In genomic region chr20:50509923-50510705, GRCh38 we compare ENCODE assay signal across 8 cellular contexts. TPM values are rescaled to one million over a fixed set of nuclear protein-coding genes. Genes with fewer than 3 reads are reported as not detected.
DNase-seq lines count a peak whose midpoint lies in the region; ATAC-seq and TF ChIP-seq lines count a peak whose summit lies in the region.

PTPN1 (plus strand) TSS chr20:50510383; CDS start chr20:50510528, 145 bp downstream.

- intact Hi-C loops in CD14-positive monocyte (cut with micrococcal nuclease), result loop anchor here in 1 of 2 donors (1.0 to 5.0 kb wide), 2 partner anchors 12 to 37 kb away; no protein-coding TSS in a partner anchor

- no peaks in the 10 kb centered on the region for H3K36me3 ChIP-seq in liver (ENCODE audit: control insufficient read depth in 4 of 4, insufficient read depth in 3 of 4, low read depth in 1 of 4, low read length in 3 of 4)

- peaks cover 0 to 5% (median 0%) of the 10 kb centered on the region in 7 donors for H3K9me3 Mint-ChIP-seq in CD14-positive monocyte

- ATAC-seq in GM19395 (IDR thresholded peaks at IDR 0.05; ENCODE audit: unreplicated experiment), result peak; percentile 82
- ATAC-seq in HG03565 (IDR thresholded peaks at IDR 0.05; ENCODE audit: unreplicated experiment), result peak; percentile 79

- WGBS in liver, result under 1% methylated on average over 64 of the region's 64 CpGs

- peaks cover 0 to 7% (median 3%) of the 10 kb centered on the region in 3 donors for H3K27me3 Mint-ChIP-seq in CD14-positive monocyte (ENCODE audit: low read depth in 3 of 3)

- H3K27ac Mint-ChIP-seq in CD14-positive monocyte, result peak within 1 kb of the TSS; percentile 87 to 99 (median 98)

- H3K4me1 ChIP-seq in liver (ENCODE audit: control insufficient read depth in 4 of 4, insufficient read depth in 4 of 4, low read length in 3 of 4), result peaks cover 3 to 28% (median 22%) of the 10 kb centered on the region in 4 donors

- DNase-seq in CD14-positive monocyte (ENCODE audit: low spot score) (peak; percentile 98), NCI-H82 (lab: John Stamatoyannopoulos, UW) (peak; percentile 99), dermis microvascular lymphatic vessel endothelial cell (ENCODE audit: low read depth in 2 of 2) (peak; percentile 97 to 99)
- peak; percentile 99 for DNase-seq in activated CD4-positive, alpha-beta T cell treated with anti-CD3 and anti-CD28 coated beads, Interleukin-2, amount 50 U/mL, for 48 hours
- peak; percentile 98 for DNase-seq in stimulated activated CD4-positive, alpha-beta T cell treated with anti-CD3 and anti-CD28 coated beads, Interleukin-4, amount 100 ng/mL, for 24 hours

- H3K9ac ChIP-seq in liver (ENCODE audit: low read depth in 1 of 2, low read length in 2 of 2), result peak within 1 kb of the TSS; percentile 90

- no peaks in the 10 kb centered on the region for H3K9me3 ChIP-seq in liver (ENCODE audit: control insufficient read depth in 4 of 4, low read length in 3 of 4)

- H3K36me3 Mint-ChIP-seq in CD14-positive monocyte, result peaks cover 10 to 13% of the 10 kb centered on the region in 2 donors

- peaks cover 54% of the 10 kb centered on the region for H3K4me1 Mint-ChIP-seq in CD14-positive monocyte

- H3K27ac ChIP-seq in liver (ENCODE audit: low read depth in 1 of 2, low read length in 2 of 2), result peak within 1 kb of the TSS; percentile 83 to 86

- H3K4me3 ChIP-seq in liver (ENCODE audit: low read depth in 1 of 3, low read length in 3 of 3), result peak within 1 kb of the TSS; percentile 90 to 95 (median 92)

- no peaks in the 10 kb centered on the region for H3K27me3 ChIP-seq in liver (ENCODE audit: control insufficient read depth in 4 of 4, insufficient read depth in 4 of 4, low read length in 3 of 4)

- TF ChIP-seq CTCF in CD14-positive monocyte (IDR thresholded peaks at IDR 0.05) (no peak), liver (IDR thresholded peaks at IDR 0.05; ENCODE audit: low read depth, low read length, missing input control) (peak; percentile 18)

- peak in 1 of 2 donors; percentile 42 for TF ChIP-seq RAD21 in liver (IDR thresholded peaks at IDR 0.05)

- peak within 1 kb of the TSS; percentile 95 to 96 for H3K4me3 Mint-ChIP-seq in CD14-positive monocyte

TF ChIP-seq in liver, 16 proteins besides CTCF, POLR2A, EP300 and RAD21:
- TF ChIP-seq MAX (IDR thresholded peaks at IDR 0.05), result peak; percentile 26
- TF ChIP-seq, protein P1, sequence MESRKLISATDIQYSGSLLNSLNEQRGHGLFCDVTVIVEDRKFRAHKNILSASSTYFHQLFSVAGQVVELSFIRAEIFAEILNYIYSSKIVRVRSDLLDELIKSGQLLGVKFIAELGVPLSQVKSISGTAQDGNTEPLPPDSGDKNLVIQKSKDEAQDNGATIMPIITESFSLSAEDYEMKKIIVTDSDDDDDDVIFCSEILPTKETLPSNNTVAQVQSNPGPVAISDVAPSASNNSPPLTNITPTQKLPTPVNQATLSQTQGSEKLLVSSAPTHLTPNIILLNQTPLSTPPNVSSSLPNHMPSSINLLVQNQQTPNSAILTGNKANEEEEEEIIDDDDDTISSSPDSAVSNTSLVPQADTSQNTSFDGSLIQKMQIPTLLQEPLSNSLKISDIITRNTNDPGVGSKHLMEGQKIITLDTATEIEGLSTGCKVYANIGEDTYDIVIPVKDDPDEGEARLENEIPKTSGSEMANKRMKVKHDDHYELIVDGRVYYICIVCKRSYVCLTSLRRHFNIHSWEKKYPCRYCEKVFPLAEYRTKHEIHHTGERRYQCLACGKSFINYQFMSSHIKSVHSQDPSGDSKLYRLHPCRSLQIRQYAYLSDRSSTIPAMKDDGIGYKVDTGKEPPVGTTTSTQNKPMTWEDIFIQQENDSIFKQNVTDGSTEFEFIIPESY (IDR thresholded peaks at IDR 0.05), result peak; percentile 98
- TF ChIP-seq RXRA (IDR thresholded peaks at IDR 0.05), result no peak
- TF ChIP-seq, protein P2, sequence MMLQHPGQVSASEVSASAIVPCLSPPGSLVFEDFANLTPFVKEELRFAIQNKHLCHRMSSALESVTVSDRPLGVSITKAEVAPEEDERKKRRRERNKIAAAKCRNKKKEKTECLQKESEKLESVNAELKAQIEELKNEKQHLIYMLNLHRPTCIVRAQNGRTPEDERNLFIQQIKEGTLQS (IDR thresholded peaks at IDR 0.05), result no peak
- TF ChIP-seq HNF4A (conservative IDR thresholded peaks at IDR 0.05), result peak in 1 of 2 donors; percentile 4
- TF ChIP-seq SP1 (IDR thresholded peaks at IDR 0.05), result peak; percentile 78
- no peak for TF ChIP-seq NR2F2 (IDR thresholded peaks at IDR 0.05)
- peak; percentile 2 for TF ChIP-seq FOXA2 (IDR thresholded peaks at IDR 0.05)
- TF ChIP-seq, protein P3, sequence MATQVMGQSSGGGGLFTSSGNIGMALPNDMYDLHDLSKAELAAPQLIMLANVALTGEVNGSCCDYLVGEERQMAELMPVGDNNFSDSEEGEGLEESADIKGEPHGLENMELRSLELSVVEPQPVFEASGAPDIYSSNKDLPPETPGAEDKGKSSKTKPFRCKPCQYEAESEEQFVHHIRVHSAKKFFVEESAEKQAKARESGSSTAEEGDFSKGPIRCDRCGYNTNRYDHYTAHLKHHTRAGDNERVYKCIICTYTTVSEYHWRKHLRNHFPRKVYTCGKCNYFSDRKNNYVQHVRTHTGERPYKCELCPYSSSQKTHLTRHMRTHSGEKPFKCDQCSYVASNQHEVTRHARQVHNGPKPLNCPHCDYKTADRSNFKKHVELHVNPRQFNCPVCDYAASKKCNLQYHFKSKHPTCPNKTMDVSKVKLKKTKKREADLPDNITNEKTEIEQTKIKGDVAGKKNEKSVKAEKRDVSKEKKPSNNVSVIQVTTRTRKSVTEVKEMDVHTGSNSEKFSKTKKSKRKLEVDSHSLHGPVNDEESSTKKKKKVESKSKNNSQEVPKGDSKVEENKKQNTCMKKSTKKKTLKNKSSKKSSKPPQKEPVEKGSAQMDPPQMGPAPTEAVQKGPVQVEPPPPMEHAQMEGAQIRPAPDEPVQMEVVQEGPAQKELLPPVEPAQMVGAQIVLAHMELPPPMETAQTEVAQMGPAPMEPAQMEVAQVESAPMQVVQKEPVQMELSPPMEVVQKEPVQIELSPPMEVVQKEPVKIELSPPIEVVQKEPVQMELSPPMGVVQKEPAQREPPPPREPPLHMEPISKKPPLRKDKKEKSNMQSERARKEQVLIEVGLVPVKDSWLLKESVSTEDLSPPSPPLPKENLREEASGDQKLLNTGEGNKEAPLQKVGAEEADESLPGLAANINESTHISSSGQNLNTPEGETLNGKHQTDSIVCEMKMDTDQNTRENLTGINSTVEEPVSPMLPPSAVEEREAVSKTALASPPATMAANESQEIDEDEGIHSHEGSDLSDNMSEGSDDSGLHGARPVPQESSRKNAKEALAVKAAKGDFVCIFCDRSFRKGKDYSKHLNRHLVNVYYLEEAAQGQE (IDR thresholded peaks at IDR 0.05), result peak; percentile 80
- TF ChIP-seq GABPA (IDR thresholded peaks at IDR 0.05 in 1 of 2, conservative IDR thresholded peaks at IDR 0.05 in 1 of 2), result peak; percentile 70 to 92
- TF ChIP-seq FOXA1 (IDR thresholded peaks at IDR 0.05), result no peak
- peak; percentile 65 for TF ChIP-seq TAF1 (conservative IDR thresholded peaks at IDR 0.05)
- TF ChIP-seq YY1 (IDR thresholded peaks at IDR 0.05), result peak; percentile 83
- no peak for TF ChIP-seq HNF4G (IDR thresholded peaks at IDR 0.05)
- TF ChIP-seq JUND (IDR thresholded peaks at IDR 0.05), result no peak
- peak; percentile 11 to 52 for TF ChIP-seq EGR1 (IDR thresholded peaks at IDR 0.05; ENCODE audit: low read depth in 2 of 2)

RNA-seq across cellular contexts. Expression of gene PTPN1, which starts in this region (rescaled TPM):
- polyA plus RNA-seq in CD14-positive monocyte, result 10 to 100 TPM; 12.4 to 19.1 TPM
- 25.5 and 29.6 TPM in 2 replicates for total RNA-seq in dermis microvascular lymphatic vessel endothelial cell
- 1 to 10 TPM; 9.5 to 9.9 TPM for total RNA-seq in liver
- 10 to 100 TPM in 1 of 2 donors, 1 to 10 TPM in 1; 5.8 to 10.6 TPM for polyA plus RNA-seq in liver

Comparison
In these comparisons a context has a peak if more than half of its experiments do, and no peak if none do; other contexts are left out.
1. Peak in every context shown above with its lines: DNase-seq, ATAC-seq, H3K4me3 ChIP-seq and H3K27ac ChIP-seq.